21 cellular contexts compared by ENCODE assay signal in genomic region chr17:39694593-39694992, GRCh38. TPM values are rescaled to one million over a fixed set of nuclear protein-coding genes. Genes with fewer than 3 reads are reported as not detected.
DNase-seq lines count a peak whose midpoint lies in the region; ATAC-seq, FAIRE-seq and TF ChIP-seq lines count a peak whose summit lies in the region.
"Had no signal": no experiment of that assay in that cellular context is flagged by ENCODE, and none has a peak within 500 bp of the region (broad histone marks: within the 10 kb centered on the region; RNA-seq: fewer than 3 reads in every experiment).

No MANE protein-coding gene starts in this region.

- H2BK120ac ChIP-seq in H1 (replicated peaks; ENCODE audit: low read depth, low read length): no peak overlapping the region
- no peak overlapping the region for H2BK120ac ChIP-seq in mesendoderm (ENCODE audit: low read depth, low read length)

- H3K79me1 ChIP-seq in H1 (ENCODE audit: low read depth, low read length): peaks cover 2% of the 10 kb centered on the region; the same call in 1 of the 2 replicates
- no peaks in the 10 kb centered on the region for H3K79me1 ChIP-seq in mesendoderm (ENCODE audit: low read length)

- 0 out of 2 replicates have a peak overlapping the region, but pooled peaks have one; percentile 86 for H2BK12ac ChIP-seq in H1 (ENCODE audit: low read depth, low read length)

- no peak overlapping the region for H3K4ac ChIP-seq in H1 (replicated peaks; ENCODE audit: insufficient read length, low read depth, low read length)
- H3K4ac ChIP-seq in mesendoderm (ENCODE audit: low read depth, low read length): no peak overlapping the region

- peak overlapping the region; percentile 45 for H4K91ac ChIP-seq in H1 (replicated peaks; ENCODE audit: insufficient read length, low read length)

- H3K14ac ChIP-seq in H1 (ENCODE audit: insufficient read length): no peak overlapping the region

- FAIRE-seq in H1 (lab: Jason Lieb, UNC) (no peak), frontal cortex (lab: Jason Lieb, UNC) (no peak)
- FAIRE-seq: HTR-8/SVneo had no signal

- H3K27me3 ChIP-seq in H1 (replicated peaks in 1 of 4; ENCODE audit: control insufficient read depth in 3 of 4, extremely low read depth in 1 of 4, insufficient read depth in 3 of 4, low read length in 3 of 4) (no peaks in the 10 kb centered on the region), mesendoderm (ENCODE audit: insufficient read depth, low read length, poor library complexity) (no peaks in the 10 kb centered on the region), tibial nerve (no peaks in the 10 kb centered on the region), ascending aorta (no peaks in the 10 kb centered on the region)
- H3K27me3 ChIP-seq: SJSA1 had no signal

- peak overlapping the region; percentile 1; the same call in 1 of the 2 replicates for H2BK20ac ChIP-seq in H1 (ENCODE audit: low read length)

- no peak overlapping the region for H2AFZ ChIP-seq in H1 (ENCODE audit: low read length)
- H2AFZ ChIP-seq: PC-9 had no signal

- H4K8ac ChIP-seq in H1 (ENCODE audit: extremely low read depth, insufficient read depth, low read length): no peak overlapping the region
- H4K8ac ChIP-seq in mesendoderm (ENCODE audit: low read depth, low read length): no peak overlapping the region

- no peak for ATAC-seq in GM19463 (IDR thresholded peaks at IDR 0.05; ENCODE audit: unreplicated experiment)

- H3K4me1 ChIP-seq in HEK293 (ENCODE audit: control insufficient read depth, insufficient read depth, low read length): peaks cover 4% of the 10 kb centered on the region; the same call in 1 of the 2 replicates
- H3K4me1 ChIP-seq in H1 (replicated peaks in 1 of 4; ENCODE audit: control insufficient read depth in 3 of 4, insufficient read depth in 4 of 4, low read length in 3 of 4): peaks cover 18 to 32% (median 22%) of the 10 kb centered on the region in 4 experiments
- H3K4me1 ChIP-seq in mesendoderm (ENCODE audit: control insufficient read depth, low read depth, low read length): peaks cover 14% of the 10 kb centered on the region
- peaks cover 0 to 28% (median 0%) of the 10 kb centered on the region in 4 donors for H3K4me1 ChIP-seq in tibial nerve
- peaks cover 0 to 5% of the 10 kb centered on the region in 2 donors for H3K4me1 ChIP-seq in ascending aorta

- H3K36me3 ChIP-seq in HEK293 (ENCODE audit: control insufficient read depth in 2 of 2, insufficient read depth in 1 of 2, low read length in 2 of 2) (peaks cover 0 to 27% of the 10 kb centered on the region in 2 experiments; a peak in 2 of 3 replicates), H1 (ENCODE audit: control insufficient read depth in 2 of 4, insufficient read depth in 4 of 4, low read length in 3 of 4) (no peaks in the 10 kb centered on the region), mesendoderm (ENCODE audit: control insufficient read depth, insufficient read depth, low read length) (no peaks in the 10 kb centered on the region), tibial nerve (peaks cover 0 to 6% (median 0%) of the 10 kb centered on the region in 3 donors), ascending aorta (no peaks in the 10 kb centered on the region)
- H3K36me3 ChIP-seq: SJSA1 had no signal

- H3K18ac ChIP-seq in H1 (ENCODE audit: extremely low read depth, low read length) (peak overlapping the region; percentile 66; the same call in 1 of the 2 replicates), mesendoderm (ENCODE audit: low read length) (no peak overlapping the region)

- no peak overlapping the region for H4K5ac ChIP-seq in H1 (ENCODE audit: insufficient read length, low read depth, low read length)
- H4K5ac ChIP-seq in mesendoderm (ENCODE audit: low read length): no peak overlapping the region

- H3K9me3 ChIP-seq in HEK293 (ENCODE audit: control insufficient read depth, insufficient read depth, low read depth, low read length) (no peaks in the 10 kb centered on the region), H1 (ENCODE audit: insufficient read depth in 2 of 2, low read depth in 1 of 2, low read length in 1 of 2) (no peaks in the 10 kb centered on the region), tibial nerve (no peaks in the 10 kb centered on the region), ascending aorta (no peaks in the 10 kb centered on the region)
- H3K9me3 ChIP-seq: SJSA1 had no signal

- H3K23ac ChIP-seq in H1 (ENCODE audit: insufficient read length) (no peak overlapping the region), mesendoderm (ENCODE audit: low read length) (no peak overlapping the region)

- no peak for TF ChIP-seq CTCF in HEK293 (tag by site-specific recombination; IDR thresholded peaks at IDR 0.05)
- TF ChIP-seq CTCF in H1 (IDR thresholded peaks at IDR 0.05; ENCODE audit: control extremely low read depth in 1 of 3, insufficient read depth in 1 of 3, low read depth in 1 of 3, low read length in 3 of 3): no peak
- no peak for TF ChIP-seq CTCF in tibial nerve (IDR thresholded peaks at IDR 0.05)
- TF ChIP-seq CTCF in ascending aorta (IDR thresholded peaks at IDR 0.05): no peak

- intact Hi-C loops in ascending aorta (cut with DNase I): no loop called here

- H2BK5ac ChIP-seq in H1 (ENCODE audit: low read depth, low read length): peak overlapping the region; percentile 95; the same call in 1 of the 2 replicates
- H2BK5ac ChIP-seq in mesendoderm (ENCODE audit: low read length): no peak overlapping the region

- H3K23me2 ChIP-seq in H1 (ENCODE audit: low read depth, low read length): peaks cover 3% of the 10 kb centered on the region; the same call in 1 of the 2 replicates

- TF ChIP-seq POLR2A in H1 (IDR thresholded peaks at IDR 0.05; ENCODE audit: control extremely low read depth in 1 of 2, low read depth in 2 of 2, low read length in 2 of 2) (no peak), tibial nerve (IDR thresholded peaks at IDR 0.05) (no peak)

- H2BK15ac ChIP-seq in H1 (ENCODE audit: low read length) (no peak overlapping the region), mesendoderm (replicated peaks; ENCODE audit: low read depth) (no peak overlapping the region)

- 77% methylated on average over 5 of the region's 5 CpGs; no CpG with 5 or more reads in 1 of the 2 experiments for WGBS in H1 (ENCODE audit: extremely low coverage in 1 of 2, insufficient coverage in 1 of 2, insufficient read length in 1 of 2, insufficient replicate concordance in 2 of 2, low coverage in 1 of 2, low lambda C conversion rate in 2 of 2, missing lambda C conversion rate in 1 of 2), 2 experiments
- WGBS in mesendoderm (ENCODE audit: extremely low coverage, insufficient coverage, low lambda C conversion rate): no CpG with 5 or more reads among the region's 5 CpGs
- WGBS in tibial nerve, 2 donors: 69 to 78% methylated on average over 5 of the region's 5 CpGs

- POLR2A ChIA-PET in HEK293 (lab: Yijun Ruan, JAX): no interaction called here
- POLR2A ChIA-PET in H1 (lab: Charles Lee; ENCODE audit: partially characterized antibody): interaction anchor here (0.6 to 38.1 kb wide), 6 partner anchors 12 to 60 kb away, joined by 3 to 708 read pairs (median 5); partner anchors contain the start of genes PGAP3, PNMT and TCAP

- H4K20me1 ChIP-seq in H1 (replicated peaks in 1 of 2; ENCODE audit: control insufficient read depth in 1 of 2, insufficient read depth in 2 of 2, low read length in 2 of 2): no peaks in the 10 kb centered on the region

- TF ChIP-seq RAD21 in H1 (IDR thresholded peaks at IDR 0.05 in 1 of 2, conservative IDR thresholded peaks at IDR 0.05 in 1 of 2; ENCODE audit: low read depth in 2 of 2, low read length in 2 of 2): no peak

- H3K9ac ChIP-seq in H1 (replicated peaks in 1 of 4; ENCODE audit: extremely low read depth in 1 of 4, low read depth in 3 of 4, low read length in 3 of 4) (no peak overlapping the region), mesendoderm (ENCODE audit: low read length) (no peak overlapping the region)

- H3K56ac ChIP-seq in H1 (replicated peaks; ENCODE audit: insufficient read length, low read depth, low read length) (no peak overlapping the region), mesendoderm (ENCODE audit: low read length) (peak overlapping the region; percentile 94)

- no peak for TF ChIP-seq EP300 in H1 (IDR thresholded peaks at IDR 0.05; ENCODE audit: borderline replicate concordance in 1 of 2, low read depth in 2 of 2, low read length in 2 of 2)
- TF ChIP-seq EP300 in tibial nerve (IDR thresholded peaks at IDR 0.05): no peak

- H2AK5ac ChIP-seq in H1 (ENCODE audit: low read depth, low read length): no peak overlapping the region
- H2AK5ac ChIP-seq in mesendoderm (ENCODE audit: low read length): no peak overlapping the region

- 0 out of 2 replicates have a peak overlapping the region, but pooled peaks have one; percentile 31 for H3K27ac ChIP-seq in HEK293 (ENCODE audit: extremely low read depth, low read depth, low read length)
- H3K27ac ChIP-seq in H1 (ENCODE audit: low read depth, low read length): no peak overlapping the region
- H3K27ac ChIP-seq in mesendoderm (ENCODE audit: low read depth, low read length): peak overlapping the region; percentile 88
- H3K27ac ChIP-seq in tibial nerve: peak overlapping the region in 3 of 4 donors; percentile 48 to 87 (median 87)
- no peak overlapping the region for H3K27ac ChIP-seq in ascending aorta
- H3K27ac ChIP-seq: C4-2B, HL-60, PC-9, SJSA1 had no signal

- CTCF ChIA-PET in HEK293 (lab: Yijun Ruan, JAX) (interaction anchor here (0.6 to 3.2 kb wide), 4 partner anchors 15 to 129 kb away, joined by 3 to 17 read pairs (median 6); partner anchors contain the start of gene MIEN1), H1 (lab: Charles Lee; ENCODE audit: partially characterized antibody) (interaction anchor here (0.6 to 52.4 kb wide), 9 partner anchors 11 to 1109 kb away, joined by 3 to 1885 read pairs (median 4); partner anchors contain the start of genes MIEN1, PPP1R1B and STARD3)

- peaks cover 0 to 16% of the 10 kb centered on the region in 2 experiments; a peak in 2 of 4 replicates for H3K79me2 ChIP-seq in H1 (ENCODE audit: control insufficient read depth in 1 of 2, insufficient read depth in 2 of 2, low read length in 2 of 2)
- no peaks in the 10 kb centered on the region for H3K79me2 ChIP-seq in mesendoderm (ENCODE audit: control insufficient read depth, insufficient read depth, low read length)

- DNase-seq in H1 (ENCODE audit: low read depth in 1 of 2, low spot score in 2 of 2) (no peak), mesendoderm (no peak), tibial nerve (ENCODE audit: low spot score in 2 of 2) (no peak), frontal cortex (ENCODE audit: low spot score in 2 of 2) (no peak), ascending aorta (ENCODE audit: low spot score in 2 of 2) (no peak)
- DNase-seq: COR-L47, EL, H7, KBM-7, MV-4-11, NCI-H1436, NCI-H2081, NCI-H510A, NCI-H774, PC-9 had no signal

- H3K4me2 ChIP-seq in H1 (ENCODE audit: insufficient read depth in 1 of 2, low read depth in 2 of 2, low read length in 2 of 2) (peak overlapping the region in 1 of 2 experiments; percentile 7; a peak in 1 of 4 replicates), mesendoderm (ENCODE audit: low read length) (no peak overlapping the region)
- H3K4me2 ChIP-seq: PC-9 had no signal

- H3K4me3 ChIP-seq in HEK293 (ENCODE audit: low read depth, low read length) (no peak overlapping the region), H1 (ENCODE audit: extremely low read depth in 1 of 4, insufficient read depth in 2 of 4, low read depth in 3 of 4, low read length in 4 of 4) (no peak overlapping the region), mesendoderm (ENCODE audit: low read length) (no peak overlapping the region), tibial nerve (no peak overlapping the region), ascending aorta (no peak overlapping the region)
- H3K4me3 ChIP-seq: PC-9, SJSA1 had no signal

RNA-seq across cellular contexts. Expression of gene ERBB2, which starts 5.3 kb away (rescaled TPM):
- 394 and 403 TPM in 2 replicates for total RNA-seq in H1 (2021; fragmentation: NEBNext Ultra II Directional; extraction: Animal tissue kit (Norgen Biotek cat#: 25700))
- 183 and 278 TPM in 2 replicates for polyA plus RNA-seq in H1 (2011; rRNA removed)
- polyA plus RNA-seq in H1 (2011; cell fraction: cytosol; rRNA removed): 174 TPM
- polyA plus RNA-seq in H1 (2011; cell fraction: nucleus; rRNA removed): 329 TPM
- polyA plus RNA-seq in H1 (2012, experiment 1 of 2): 181 to 248 TPM (median 223 TPM) in 4 replicates
- polyA plus RNA-seq in H1 (2012, experiment 2 of 2): 260 TPM
- polyA plus RNA-seq in H1 (2013, experiment 1 of 2): 199 TPM
- 211 TPM for polyA plus RNA-seq in H1 (2013, experiment 2 of 2)
- 255 and 261 TPM in 2 replicates for polyA minus RNA-seq in H1 (2011; rRNA and poly(A)+ RNA removed)
- polyA minus RNA-seq in H1 (2011; cell fraction: cytosol; rRNA and poly(A)+ RNA removed): 264 TPM
- 204 TPM for polyA minus RNA-seq in H1 (2011; cell fraction: nucleus; rRNA and poly(A)+ RNA removed)
- polyA plus RNA-seq in mesendoderm (2013, experiment 1 of 2): 73.2 TPM
- 72.9 TPM for polyA plus RNA-seq in mesendoderm (2013, experiment 2 of 2)
- 100 to 1,000 TPM; 101 to 131 (median 114) TPM for total RNA-seq in tibial nerve
- total RNA-seq in frontal cortex: 6.9 TPM
- 124 TPM for total RNA-seq in ascending aorta

RNA-seq across cellular contexts. Expression of gene PGAP3, which starts 6.7 kb away (rescaled TPM):
- 18.5 and 21.0 TPM in 2 replicates for total RNA-seq in H1 (2021; fragmentation: NEBNext Ultra II Directional; extraction: Animal tissue kit (Norgen Biotek cat#: 25700))
- 30.7 and 32.2 TPM in 2 replicates for polyA plus RNA-seq in H1 (2011; rRNA removed)
- polyA plus RNA-seq in H1 (2011; cell fraction: cytosol; rRNA removed): 26.7 TPM
- 97.3 TPM for polyA plus RNA-seq in H1 (2011; cell fraction: nucleus; rRNA removed)
- polyA plus RNA-seq in H1 (2012, experiment 1 of 2): 16.4 to 26.1 TPM (median 23.6 TPM) in 4 replicates
- 17.3 TPM for polyA plus RNA-seq in H1 (2012, experiment 2 of 2)
- 16.2 TPM for polyA plus RNA-seq in H1 (2013, experiment 1 of 2)
- 14.6 TPM for polyA plus RNA-seq in H1 (2013, experiment 2 of 2)
- 28.0 and 33.0 TPM in 2 replicates for polyA minus RNA-seq in H1 (2011; rRNA and poly(A)+ RNA removed)
- 11.7 TPM for polyA minus RNA-seq in H1 (2011; cell fraction: cytosol; rRNA and poly(A)+ RNA removed)
- polyA minus RNA-seq in H1 (2011; cell fraction: nucleus; rRNA and poly(A)+ RNA removed): 13.7 TPM
- polyA plus RNA-seq in mesendoderm (2013, experiment 1 of 2): 8.3 TPM
- 7.7 TPM for polyA plus RNA-seq in mesendoderm (2013, experiment 2 of 2)
- total RNA-seq in tibial nerve (10 to 100 TPM; 10.9 to 16.5 (median 15.1) TPM), frontal cortex (8.2 TPM), ascending aorta (29.5 TPM)

RNA-seq across cellular contexts. Expression of gene PNMT, which starts 26.3 kb away (rescaled TPM):
- 4.4 and 5.6 TPM in 2 replicates for total RNA-seq in H1 (2021; fragmentation: NEBNext Ultra II Directional; extraction: Animal tissue kit (Norgen Biotek cat#: 25700))
- polyA plus RNA-seq in H1 (2011; rRNA removed): 10.5 and 10.9 TPM in 2 replicates
- 8.1 TPM for polyA plus RNA-seq in H1 (2011; cell fraction: cytosol; rRNA removed)
- 10.0 TPM for polyA plus RNA-seq in H1 (2011; cell fraction: nucleus; rRNA removed)
- 4.3 to 8.6 TPM (median 7.6 TPM) in 4 replicates for polyA plus RNA-seq in H1 (2012, experiment 1 of 2)
- 5.6 TPM for polyA plus RNA-seq in H1 (2012, experiment 2 of 2)
- polyA plus RNA-seq in H1 (2013, experiment 1 of 2): 3.4 TPM
- 3.4 TPM for polyA plus RNA-seq in H1 (2013, experiment 2 of 2)
- 0.95 and 1.4 TPM in 2 replicates for polyA minus RNA-seq in H1 (2011; rRNA and poly(A)+ RNA removed)
- 4.9 TPM for polyA minus RNA-seq in H1 (2011; cell fraction: cytosol; rRNA and poly(A)+ RNA removed)
- polyA minus RNA-seq in H1 (2011; cell fraction: nucleus; rRNA and poly(A)+ RNA removed): 1.7 TPM
- 0.81 TPM for polyA plus RNA-seq in mesendoderm (2013, experiment 1 of 2)
- 0.63 TPM for polyA plus RNA-seq in mesendoderm (2013, experiment 2 of 2)
- total RNA-seq in tibial nerve (10 to 100 TPM in 3 of 4 donors, 1 to 10 TPM in 1; 2.4 to 19.6 (median 12.4) TPM), frontal cortex (3.7 TPM), ascending aorta (5.1 TPM)
- total RNA-seq: SJSA1 had no signal

RNA-seq across cellular contexts. Expression of gene TCAP, which starts 29.4 kb away (rescaled TPM):
- 1.4 TPM in 2 replicates for total RNA-seq in H1 (2021; fragmentation: NEBNext Ultra II Directional; extraction: Animal tissue kit (Norgen Biotek cat#: 25700))
- polyA plus RNA-seq in H1 (2011; rRNA removed): 0.82 and 1.3 TPM in 2 replicates
- 1.2 TPM for polyA plus RNA-seq in H1 (2011; cell fraction: cytosol; rRNA removed)
- 8.9 TPM for polyA plus RNA-seq in H1 (2011; cell fraction: nucleus; rRNA removed)
- polyA plus RNA-seq in H1 (2012, experiment 1 of 2): 1.7 to 2.6 TPM (median 2.3 TPM) in 4 replicates
- polyA plus RNA-seq in H1 (2012, experiment 2 of 2): 1.4 TPM
- polyA plus RNA-seq in H1 (2013, experiment 1 of 2): 0.49 TPM
- 0.48 TPM for polyA plus RNA-seq in H1 (2013, experiment 2 of 2)
- polyA minus RNA-seq in H1 (2011; rRNA and poly(A)+ RNA removed): 1.1 and 1.3 TPM in 2 replicates
- 1.4 TPM for polyA minus RNA-seq in H1 (2011; cell fraction: cytosol; rRNA and poly(A)+ RNA removed)
- 4.2 TPM for polyA minus RNA-seq in H1 (2011; cell fraction: nucleus; rRNA and poly(A)+ RNA removed)
- polyA plus RNA-seq in mesendoderm (2013, experiment 1 of 2): 0.10 TPM
- polyA plus RNA-seq in mesendoderm (2013, experiment 2 of 2): 0.08 TPM
- total RNA-seq in tibial nerve: 1 to 10 TPM in 1 of 4 donors, under 1 TPM in 3; 0.30 to 5.5 (median 0.61) TPM
- total RNA-seq in frontal cortex: 0.82 TPM
- not detected for total RNA-seq in ascending aorta

RNA-seq across cellular contexts. Expression of gene MIEN1, which starts 35.7 kb away (rescaled TPM):
- 29.6 and 30.0 TPM in 2 replicates for total RNA-seq in H1 (2021; fragmentation: NEBNext Ultra II Directional; extraction: Animal tissue kit (Norgen Biotek cat#: 25700))
- 54.9 and 57.9 TPM in 2 replicates for polyA plus RNA-seq in H1 (2011; rRNA removed)
- 54.6 TPM for polyA plus RNA-seq in H1 (2011; cell fraction: cytosol; rRNA removed)
- 42.7 TPM for polyA plus RNA-seq in H1 (2011; cell fraction: nucleus; rRNA removed)
- 37.9 to 58.0 TPM (median 50.9 TPM) in 4 replicates for polyA plus RNA-seq in H1 (2012, experiment 1 of 2)
- 59.0 TPM for polyA plus RNA-seq in H1 (2012, experiment 2 of 2)
- 49.1 TPM for polyA plus RNA-seq in H1 (2013, experiment 1 of 2)
- polyA plus RNA-seq in H1 (2013, experiment 2 of 2): 49.1 TPM
- polyA minus RNA-seq in H1 (2011; rRNA and poly(A)+ RNA removed): 20.0 and 21.9 TPM in 2 replicates
- 19.7 TPM for polyA minus RNA-seq in H1 (2011; cell fraction: cytosol; rRNA and poly(A)+ RNA removed)
- polyA minus RNA-seq in H1 (2011; cell fraction: nucleus; rRNA and poly(A)+ RNA removed): 24.2 TPM
- polyA plus RNA-seq in mesendoderm (2013, experiment 1 of 2): 27.3 TPM
- 29.9 TPM for polyA plus RNA-seq in mesendoderm (2013, experiment 2 of 2)
- total RNA-seq in tibial nerve (10 to 100 TPM; 29.8 to 65.3 (median 43.5) TPM), frontal cortex (12.6 TPM), ascending aorta (64.2 TPM)

Comparison
In these comparisons a context has a peak if more than half of its experiments do, and no peak if none do; other contexts are left out.
1. H3K27ac ChIP-seq: peak in HEK293 (single experiment), mesendoderm (single experiment) and tibial nerve (3 of 4); none in H1 (single experiment) and ascending aorta (0 of 2).
2. RNA of gene ERBB2, which starts 5.3 kb away (total RNA-seq): 394 to 403 TPM in H1, 124 TPM in ascending aorta (single experiment) and 101 to 131 TPM in tibial nerve; 6.9 TPM in frontal cortex (single experiment); every median in the first group is over 10 times any median in the second.